ENCODE assay signal across 11 cellular contexts in genomic region chr4:30454504-30454903, GRCh38.
"Had no signal": no experiment of that assay in that cellular context is flagged by ENCODE, and none has a peak within 500 bp of the region (broad histone marks: within the 10 kb centered on the region; RNA-seq: fewer than 3 reads in every experiment).

No MANE protein-coding gene starts in this region.

- DNase-seq: GM23248, GOT3, H7, HFFc6, IMR-90, KG1 had no signal

- H3K36me3 ChIP-seq: HAP-1 had no signal

- H2AFZ ChIP-seq: GM23248 had no signal

- H3K9me3 ChIP-seq: HAP-1 had no signal

- H3K27ac ChIP-seq: GM23248, HL-60 had no signal

- ATAC-seq: HCT116, K562 had no signal

- FAIRE-seq: HTR-8/SVneo, K562 had no signal

- H3K4me1 ChIP-seq: HAP-1 had no signal

- H3K4me3 ChIP-seq: GM23248, HAP-1, K562 had no signal

- H3K9ac ChIP-seq: GM23248 had no signal
